11 cellular contexts compared by ENCODE assay signal in the genomic region with DNA sequence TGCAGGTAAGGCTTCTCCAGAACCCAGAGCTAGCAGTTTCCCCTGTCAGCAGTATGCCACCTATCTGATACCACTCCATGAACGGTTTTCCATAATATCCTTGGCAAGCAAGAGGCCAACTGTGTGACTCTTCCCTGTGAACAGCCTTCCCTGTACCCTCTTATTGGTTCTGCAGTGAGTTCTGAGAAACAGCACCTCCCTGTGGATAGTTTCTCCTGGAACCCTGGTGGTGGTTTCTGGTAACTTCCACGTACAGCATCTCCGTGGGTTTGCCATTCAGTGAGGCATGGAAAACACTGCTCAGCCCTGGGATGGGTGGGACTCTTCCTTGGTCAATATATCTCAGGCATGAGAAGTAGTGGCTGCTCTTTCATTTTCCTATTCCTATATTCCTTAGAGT. TPM values are rescaled to one million over a fixed set of nuclear protein-coding genes. Genes with fewer than 3 reads are reported as not detected.
DNase-seq lines count a peak whose midpoint lies in the region; ATAC-seq, FAIRE-seq and TF ChIP-seq lines count a peak whose summit lies in the region.
"Had no signal": no experiment of that assay in that cellular context is flagged by ENCODE, and none has a peak within 500 bp of the region (broad histone marks: within the 10 kb centered on the region; RNA-seq: fewer than 3 reads in every experiment).

No MANE protein-coding gene starts in this region.

- FAIRE-seq in pancreas (lab: Jason Lieb, UNC) = no peak

- peaks cover 0 to 5% (median 0%) of the 10 kb centered on the region in 3 donors for H3K4me1 ChIP-seq in pancreas
- H3K4me1 ChIP-seq: esophagus squamous epithelium had no signal

- no peaks in the 10 kb centered on the region for H3K9me3 ChIP-seq in pancreas
- H3K9me3 ChIP-seq: esophagus squamous epithelium had no signal

- no peak for DNase-seq in astrocyte of the cerebellum (ENCODE audit: low read depth)
- DNase-seq in pancreas = peak in 3 of 6 donors; percentile 28 to 62 (median 30)
- DNase-seq in SHP77 (lab: John Stamatoyannopoulos, UW) = no peak
- DNase-seq in activated effector memory CD4-positive, alpha-beta T cell treated with anti-CD3 and anti-CD28 coated beads, Interleukin-2, amount 50 U/mL, for 16 hours = no peak
- DNase-seq: esophagus squamous epithelium, NCI-H1048 had no signal

- intact Hi-C loops in pancreas (cut with DNase I) = no loop called here

- in situ Hi-C loops in astrocyte of the cerebellum (cut with HindIII; ENCODE audit: low sequenced_read_pairs) = no loop called here

- H3K27ac ChIP-seq in pancreas = no peak overlapping the region
- H3K27ac ChIP-seq: esophagus squamous epithelium had no signal

- WGBS in pancreas, 2 donors = 28 to 30% methylated on average over 3 of the region's 3 CpGs

- no peaks in the 10 kb centered on the region for H3K27me3 ChIP-seq in pancreas
- H3K27me3 ChIP-seq: esophagus squamous epithelium had no signal

- no peaks in the 10 kb centered on the region for H3K36me3 ChIP-seq in pancreas
- H3K36me3 ChIP-seq: esophagus squamous epithelium had no signal

- peak; percentile 42 for ATAC-seq in HG03520 (IDR thresholded peaks at IDR 0.05; ENCODE audit: unreplicated experiment)
- peak; percentile 80 to 97 (median 92) for ATAC-seq in pancreas
- no peak for ATAC-seq in GM18858 (IDR thresholded peaks at IDR 0.05; ENCODE audit: unreplicated experiment)

- H3K4me3 ChIP-seq in astrocyte of the cerebellum (ENCODE audit: low read depth, low read length) = no peak overlapping the region
- H3K4me3 ChIP-seq in pancreas = no peak overlapping the region
- H3K4me3 ChIP-seq: esophagus squamous epithelium had no signal

- TF ChIP-seq CTCF in GM12873 (IDR thresholded peaks at IDR 0.05; ENCODE audit: insufficient read depth, low read depth, low read length, missing control alignments) (peak; percentile 63), astrocyte of the cerebellum (IDR thresholded peaks at IDR 0.05; ENCODE audit: low read depth, low read length, missing control alignments) (peak; percentile 39), pancreas (IDR thresholded peaks at IDR 0.05) (peak; percentile 17 to 49 (median 31))

RNA-seq across cellular contexts. Expression of gene SERPINI2, which starts 19.4 kb away (rescaled TPM):
- total RNA-seq in pancreas = 100 to 1,000 TPM; 213 to 444 (median 375) TPM
- polyA plus RNA-seq in pancreas = 100 to 1,000 TPM; 143 to 242 TPM
- total RNA-seq: activated naive CD4-positive, alpha-beta T cell treated with anti-CD3 and anti-CD28 coated beads, Interleukin-2, amount 50 U/mL, for 72 hours; T-helper 2 cell treated with Interferon-gamma antibody and Interleukin-4, amounts not matched to agents 100 ng/mL and 5 ng/mL, for 36 hours had no signal
